15 cellular contexts compared by ENCODE assay signal in genomic region chr20:45157977-45158376, GRCh38. TPM values are rescaled to one million over a fixed set of nuclear protein-coding genes. Genes with fewer than 3 reads are reported as not detected.
DNase-seq lines count a peak whose midpoint lies in the region; ATAC-seq and TF ChIP-seq lines count a peak whose summit lies in the region.
"Had no signal": no experiment of that assay in that cellular context is flagged by ENCODE, and none has a peak within 500 bp of the region (broad histone marks: within the 10 kb centered on the region; RNA-seq: fewer than 3 reads in every experiment).

No MANE protein-coding gene starts in this region.

- CTCF ChIA-PET in GM10248 (lab: Yijun Ruan, JAX), result interaction anchor here (1.0 to 2.0 kb wide), 2 partner anchors 19 to 46 kb away, joined by 5 to 6 read pairs; no protein-coding TSS in a partner anchor

- no peak overlapping the region for H3K4me3 ChIP-seq in epithelial cell of proximal tubule (ENCODE audit: low read depth, low read length)
- H3K4me3 ChIP-seq: adrenal gland, lower lobe of right lung, right atrium auricular region had no signal

- no peak for ATAC-seq in GM21526 (IDR thresholded peaks at IDR 0.05; ENCODE audit: low FRiP score, unreplicated experiment)

- no peak for TF ChIP-seq CTCF in epithelial cell of proximal tubule (conservative IDR thresholded peaks at IDR 0.05; ENCODE audit: low read depth, low read length)
- no peak for TF ChIP-seq CTCF in GM10248 (IDR thresholded peaks at IDR 0.05; ENCODE audit: control extremely low read depth, extremely low read depth, low read depth, missing control alignments)
- TF ChIP-seq CTCF in GM10266 (IDR thresholded peaks at IDR 0.05; ENCODE audit: control insufficient read depth, insufficient read depth, low read depth, missing control alignments), result no peak

- POLR2A ChIA-PET in GM10248 (lab: Yijun Ruan, JAX), result no interaction called here

- DNase-seq in DMS 273 treated with DMSO at 0.1 percent for 48 hours (lab: John Stamatoyannopoulos, UW) (peak; percentile 23), NCI-H226 (peak; percentile 82), epithelial cell of proximal tubule (ENCODE audit: low read depth) (peak; percentile 63), non-pigmented ciliary epithelial cell (ENCODE audit: low read depth) (peak; percentile 10), GM10248 (ENCODE audit: extremely low spot score) (no peak), NCI-H524 (lab: John Stamatoyannopoulos, UW) (no peak), GM10266 (ENCODE audit: extremely low spot score) (no peak)
- DNase-seq: CD4-positive, alpha-beta T cell; erythroblast; lower lobe of right lung; NCI-H748 treated with DMSO at 0.1 percent for 48 hours had no signal

RNA-seq across cellular contexts. Expression of gene PI3, which starts 16.7 kb away (rescaled TPM):
- not detected in 2 replicates for total RNA-seq in epithelial cell of proximal tubule
- total RNA-seq: adrenal gland; CD4-positive, alpha-beta T cell; right atrium auricular region; T-helper 1 cell treated with Interleukin-12 subunit alpha and Interleukin-12 subunit beta and Interleukin-4 antibody, amounts not matched to agents 30 ng/mL and 1 ng/mL, for 36 hours had no signal

RNA-seq across cellular contexts. Expression of gene WFDC12, which starts 33.7 kb away (rescaled TPM):
- total RNA-seq in epithelial cell of proximal tubule, result not detected in 2 replicates
- total RNA-seq: adrenal gland; CD4-positive, alpha-beta T cell; right atrium auricular region; T-helper 1 cell treated with Interleukin-12 subunit alpha and Interleukin-12 subunit beta and Interleukin-4 antibody, amounts not matched to agents 30 ng/mL and 1 ng/mL, for 36 hours had no signal

RNA-seq across cellular contexts. Expression of gene WFDC5, which starts 43.0 kb away (rescaled TPM):
- not detected in 2 replicates for total RNA-seq in epithelial cell of proximal tubule
- total RNA-seq: adrenal gland; CD4-positive, alpha-beta T cell; right atrium auricular region; T-helper 1 cell treated with Interleukin-12 subunit alpha and Interleukin-12 subunit beta and Interleukin-4 antibody, amounts not matched to agents 30 ng/mL and 1 ng/mL, for 36 hours had no signal

RNA-seq across cellular contexts. Expression of gene SEMG1, which starts 48.9 kb away (rescaled TPM):
- not detected in 2 replicates for total RNA-seq in epithelial cell of proximal tubule
- total RNA-seq: adrenal gland; CD4-positive, alpha-beta T cell; lower lobe of right lung; right atrium auricular region; T-helper 1 cell treated with Interleukin-12 subunit alpha and Interleukin-12 subunit beta and Interleukin-4 antibody, amounts not matched to agents 30 ng/mL and 1 ng/mL, for 36 hours had no signal

RNA-seq across cellular contexts. Expression of gene KCNS1, which starts 57.0 kb away (rescaled TPM):
- total RNA-seq in epithelial cell of proximal tubule, result 8.1 and 10.9 TPM in 2 replicates
- total RNA-seq: CD4-positive, alpha-beta T cell had no signal

Comparison
In these comparisons a context has a peak if more than half of its experiments do, and no peak if none do; other contexts are left out.
1. DNase-seq: peak in DMS 273 treated with DMSO at 0.1 percent for 48 hours (single experiment), NCI-H226 (single experiment), epithelial cell of proximal tubule (single experiment) and non-pigmented ciliary epithelial cell (single experiment); none in GM10248 (single experiment), NCI-H524 (0 of 2) and GM10266 (single experiment).